In genomic region chr10:16819436-16819835, GRCh38 we compare ENCODE assay signal across 29 cellular contexts. TPM values are rescaled to one million over a fixed set of nuclear protein-coding genes. Genes with fewer than 3 reads are reported as not detected.
DNase-seq lines count a peak whose midpoint lies in the region; ATAC-seq and TF ChIP-seq lines count a peak whose summit lies in the region.
"Had no signal": no experiment of that assay in that cellular context is flagged by ENCODE, and none has a peak within 500 bp of the region (broad histone marks: within the 10 kb centered on the region; RNA-seq: fewer than 3 reads in every experiment).

No MANE protein-coding gene starts in this region.

- POLR2A ChIA-PET in activated CD4-positive, alpha-beta T cell treated with anti-CD3 and anti-CD28 coated beads for 36 hours (lab: Charles Lee): interaction anchor here (0.5 kb wide), 1 partner anchor 683 kb away, joined by 3 read pairs; no protein-coding TSS in a partner anchor
- POLR2A ChIA-PET in CD8-positive, alpha-beta memory T cell (lab: Charles Lee): no interaction called here

- H3K9me3 Mint-ChIP-seq in activated CD4-positive, alpha-beta T cell treated with anti-CD3 and anti-CD28 coated beads for 36 hours (ENCODE audit: low read depth): peaks cover 10% of the 10 kb centered on the region
- peaks cover 12 to 19% (median 15%) of the 10 kb centered on the region in 5 donors for H3K9me3 Mint-ChIP-seq in CD8-positive, alpha-beta memory T cell
- H3K9me3 Mint-ChIP-seq in activated T-helper 2 cell treated with anti-CD3 and anti-CD28 coated beads, Interferon-gamma antibody, Interleukin-2, Interleukin-4, amounts not matched to agents 10 μg/mL and 5 μg/mL and 100 μg/mL, durations not matched to agents 14 hours and 24 hours and 36 hours: peaks cover 25% of the 10 kb centered on the region
- H3K9me3 Mint-ChIP-seq in nephron: peaks cover 21% of the 10 kb centered on the region

- peaks cover 22% of the 10 kb centered on the region for H3K36me3 Mint-ChIP-seq in activated CD4-positive, alpha-beta T cell treated with anti-CD3 and anti-CD28 coated beads for 36 hours (ENCODE audit: low read depth)
- peaks cover 11 to 32% (median 17%) of the 10 kb centered on the region in 3 donors for H3K36me3 Mint-ChIP-seq in CD8-positive, alpha-beta memory T cell
- H3K36me3 Mint-ChIP-seq in activated T-helper 2 cell treated with anti-CD3 and anti-CD28 coated beads, Interferon-gamma antibody, Interleukin-2, Interleukin-4, amounts not matched to agents 10 μg/mL and 5 μg/mL and 100 μg/mL, durations not matched to agents 14 hours and 24 hours and 36 hours (ENCODE audit: low read depth): peaks cover 21% of the 10 kb centered on the region
- H3K36me3 Mint-ChIP-seq in nephron (ENCODE audit: low read depth): peaks cover 21% of the 10 kb centered on the region

- no peak for TF ChIP-seq POLR2A in stomach (IDR thresholded peaks at IDR 0.05)

- H3K4me3 ChIP-seq in CD8-positive, alpha-beta memory T cell (ENCODE audit: low read length): no peak overlapping the region
- no peak overlapping the region for H3K4me3 ChIP-seq in stomach
- H3K4me3 ChIP-seq: breast epithelium, dorsolateral prefrontal cortex, gastrocnemius medialis, HAP-1, lower lobe of right lung, psoas muscle, tibial artery had no signal

- no peaks in the 10 kb centered on the region for H3K27me3 Mint-ChIP-seq in activated CD4-positive, alpha-beta T cell treated with anti-CD3 and anti-CD28 coated beads for 36 hours
- peaks cover 0 to 14% of the 10 kb centered on the region in 2 donors for H3K27me3 Mint-ChIP-seq in CD8-positive, alpha-beta memory T cell
- peaks cover 10% of the 10 kb centered on the region for H3K27me3 Mint-ChIP-seq in activated T-helper 2 cell treated with anti-CD3 and anti-CD28 coated beads, Interferon-gamma antibody, Interleukin-2, Interleukin-4, amounts not matched to agents 10 μg/mL and 5 μg/mL and 100 μg/mL, durations not matched to agents 14 hours and 24 hours and 36 hours (ENCODE audit: low read depth)
- H3K27me3 Mint-ChIP-seq in nephron (ENCODE audit: low read depth): peaks cover 20% of the 10 kb centered on the region
- H3K27me3 Mint-ChIP-seq: activated T-cell treated with anti-CD3 and anti-CD28 coated beads, Interleukin-2, amount 50 U/mL, for 24 hours had no signal

- TF ChIP-seq EP300 in stomach (IDR thresholded peaks at IDR 0.05): no peak

- intact Hi-C loops in activated CD4-positive, alpha-beta T cell treated with anti-CD3 and anti-CD28 coated beads for 36 hours (cut with DNase I, micrococcal nuclease): no loop called here
- intact Hi-C loops in activated T-helper 2 cell treated with anti-CD3 and anti-CD28 coated beads, Interferon-gamma antibody, Interleukin-2, Interleukin-4, amounts not matched to agents 10 μg/mL and 5 μg/mL and 100 μg/mL, durations not matched to agents 14 hours and 24 hours and 36 hours (cut with micrococcal nuclease): loop anchor here (5.0 to 10.0 kb wide), 2 partner anchors 917 to 1835 kb away; partner anchors contain the start of genes ARL5B and NSUN6
- intact Hi-C loops in stomach (cut with DNase I; ENCODE audit: low total_unique reads): no loop called here

- no peak for ATAC-seq in activated CD4-positive, alpha-beta T cell treated with anti-CD3 and anti-CD28 coated beads for 36 hours
- ATAC-seq in GM19452 (IDR thresholded peaks at IDR 0.05; ENCODE audit: unreplicated experiment): no peak
- ATAC-seq: gastrocnemius medialis, HepG2, lower lobe of right lung, psoas muscle, Right ventricle myocardium inferior, sciatic nerve, SK-N-SH treated with all-trans-retinoic acid at 6 μM for 48 hours had no signal

- H3K27me3 ChIP-seq in CD8-positive, alpha-beta memory T cell (ENCODE audit: insufficient read depth, low read length, poor library complexity, severe bottlenecking): no peaks in the 10 kb centered on the region
- H3K27me3 ChIP-seq in stomach: no peaks in the 10 kb centered on the region
- H3K27me3 ChIP-seq: breast epithelium, dorsolateral prefrontal cortex, gastrocnemius medialis, tibial artery had no signal

- H3K36me3 ChIP-seq in CD8-positive, alpha-beta memory T cell (ENCODE audit: insufficient read depth, low read length): no peaks in the 10 kb centered on the region
- H3K36me3 ChIP-seq in stomach: no peaks in the 10 kb centered on the region
- H3K36me3 ChIP-seq: breast epithelium, gastrocnemius medialis, HAP-1, lower lobe of right lung had no signal

- TF ChIP-seq CTCF in nephron (IDR thresholded peaks at IDR 0.05; ENCODE audit: unreplicated experiment in 3 of 3) (no peak), GM10266 (IDR thresholded peaks at IDR 0.05; ENCODE audit: control insufficient read depth, insufficient read depth, low read depth, missing control alignments) (no peak), stomach (IDR thresholded peaks at IDR 0.05) (no peak)

- 53 to 71% (median 57%) methylated on average over 3 of the region's 3 CpGs for WGBS in stomach, 5 donors

- H3K9me3 ChIP-seq in CD8-positive, alpha-beta memory T cell (ENCODE audit: low read length): peaks cover 7% of the 10 kb centered on the region
- H3K9me3 ChIP-seq in stomach: peaks cover 0 to 18% (median 8%) of the 10 kb centered on the region in 4 donors
- H3K9me3 ChIP-seq: gastrocnemius medialis, psoas muscle had no signal

- CTCF ChIA-PET in activated CD4-positive, alpha-beta T cell treated with anti-CD3 and anti-CD28 coated beads for 36 hours (lab: Charles Lee): no interaction called here
- CTCF ChIA-PET in CD8-positive, alpha-beta memory T cell (lab: Charles Lee): interaction anchor here (1.4 kb wide), 1 partner anchor 411 kb away, joined by 4 read pairs; no protein-coding TSS in a partner anchor

- peak overlapping the region; percentile 52 for H3K27ac Mint-ChIP-seq in activated CD4-positive, alpha-beta T cell treated with anti-CD3 and anti-CD28 coated beads for 36 hours
- peak overlapping the region in 4 of 8 donors; percentile 0 to 50 (median 21) for H3K27ac Mint-ChIP-seq in CD8-positive, alpha-beta memory T cell
- no peak overlapping the region for H3K27ac Mint-ChIP-seq in activated T-helper 2 cell treated with anti-CD3 and anti-CD28 coated beads, Interferon-gamma antibody, Interleukin-2, Interleukin-4, amounts not matched to agents 10 μg/mL and 5 μg/mL and 100 μg/mL, durations not matched to agents 14 hours and 24 hours and 36 hours
- no peak overlapping the region for H3K27ac Mint-ChIP-seq in nephron
- H3K27ac Mint-ChIP-seq: activated T-cell treated with anti-CD3 and anti-CD28 coated beads, Interleukin-2, amount 50 U/mL, for 24 hours had no signal

- H3K4me3 Mint-ChIP-seq in activated CD4-positive, alpha-beta T cell treated with anti-CD3 and anti-CD28 coated beads for 36 hours: no peak overlapping the region
- peak overlapping the region in 5 of 7 donors; percentile 0 to 63 (median 13) for H3K4me3 Mint-ChIP-seq in CD8-positive, alpha-beta memory T cell
- peak overlapping the region; percentile 24 for H3K4me3 Mint-ChIP-seq in activated T-helper 2 cell treated with anti-CD3 and anti-CD28 coated beads, Interferon-gamma antibody, Interleukin-2, Interleukin-4, amounts not matched to agents 10 μg/mL and 5 μg/mL and 100 μg/mL, durations not matched to agents 14 hours and 24 hours and 36 hours (ENCODE audit: low read depth)
- H3K4me3 Mint-ChIP-seq in nephron: peak overlapping the region; percentile 16 to 50 (median 32)
- H3K4me3 Mint-ChIP-seq: activated T-cell treated with anti-CD3 and anti-CD28 coated beads, Interleukin-2, amount 50 U/mL, for 24 hours had no signal

- DNase-seq in activated CD4-positive, alpha-beta T cell treated with anti-CD3 and anti-CD28 coated beads for 36 hours: no peak
- DNase-seq in activated CD4-positive, alpha-beta T cell treated with anti-CD3 and anti-CD28 coated beads for 4 hours: no peak
- no peak for DNase-seq in CD8-positive, alpha-beta memory T cell
- DNase-seq in activated T-helper 2 cell treated with anti-CD3 and anti-CD28 coated beads, Interferon-gamma antibody, Interleukin-2, Interleukin-4, amounts not matched to agents 10 μg/mL and 5 μg/mL and 100 μg/mL, durations not matched to agents 14 hours and 24 hours and 36 hours (ENCODE audit: low spot score): no peak
- DNase-seq in GM10266 (ENCODE audit: extremely low spot score) (no peak), stomach (no peak)
- DNase-seq: activated CD4-positive, alpha-beta T cell treated with anti-CD3 and anti-CD28 coated beads, Interleukin-2, amount 50 U/mL, for 1 hour; activated naive CD4-positive, alpha-beta T cell; activated T-cell treated with anti-CD3 and anti-CD28 coated beads, Interleukin-2, amount 50 U/mL, for 24 hours; DMS153; dorsolateral prefrontal cortex; gastrocnemius medialis; lower lobe of right lung; NCI-H1417; NCI-H2029; NCI-H526 treated with DMSO at 0.1 percent for 48 hours; NK-92 treated with Interleukin-12 subunit alpha and Interleukin-12 subunit beta, amount 100 ng/mL, for 24 hours; psoas muscle; stimulated activated CD4-positive, alpha-beta T cell treated with anti-CD3 and anti-CD28 coated beads, Interleukin-2, amount 100 ng/mL, for 48 hours; T-helper 9 cell; tibial artery had no signal

- H3K4me1 ChIP-seq in CD8-positive, alpha-beta memory T cell (ENCODE audit: insufficient read depth, low read length): peaks cover 29% of the 10 kb centered on the region
- H3K4me1 ChIP-seq in stomach: peaks cover 16 to 33% (median 27%) of the 10 kb centered on the region in 4 donors

- H3K4me1 Mint-ChIP-seq in activated CD4-positive, alpha-beta T cell treated with anti-CD3 and anti-CD28 coated beads for 36 hours: peaks cover 25% of the 10 kb centered on the region
- H3K4me1 Mint-ChIP-seq in CD8-positive, alpha-beta memory T cell: peaks cover 30 to 41% (median 36%) of the 10 kb centered on the region in 3 donors
- peaks cover 25% of the 10 kb centered on the region for H3K4me1 Mint-ChIP-seq in activated T-helper 2 cell treated with anti-CD3 and anti-CD28 coated beads, Interferon-gamma antibody, Interleukin-2, Interleukin-4, amounts not matched to agents 10 μg/mL and 5 μg/mL and 100 μg/mL, durations not matched to agents 14 hours and 24 hours and 36 hours (ENCODE audit: low read depth)
- peaks cover 14% of the 10 kb centered on the region for H3K4me1 Mint-ChIP-seq in nephron

- no peak overlapping the region for H3K27ac ChIP-seq in CD8-positive, alpha-beta memory T cell (ENCODE audit: low read depth, low read length)
- no peak overlapping the region for H3K27ac ChIP-seq in stomach
- H3K27ac ChIP-seq: breast epithelium, dorsolateral prefrontal cortex, gastrocnemius medialis, lower lobe of right lung, psoas muscle had no signal

RNA-seq across cellular contexts. Expression of gene RSU1, which starts 2.2 kb away (rescaled TPM):
- total RNA-seq in activated CD4-positive, alpha-beta T cell treated with anti-CD3 and anti-CD28 coated beads for 36 hours: 10 to 100 TPM; 38.4 to 62.8 TPM
- 10 to 100 TPM; 66.4 to 68.5 TPM for total RNA-seq in CD8-positive, alpha-beta memory T cell
- 132 TPM for polyA plus RNA-seq in CD8-positive, alpha-beta memory T cell
- total RNA-seq in activated T-helper 2 cell treated with anti-CD3 and anti-CD28 coated beads, Interferon-gamma antibody, Interleukin-2, Interleukin-4, amounts not matched to agents 10 μg/mL and 5 μg/mL and 100 μg/mL, durations not matched to agents 14 hours and 24 hours and 36 hours: 49.1 and 54.0 TPM in 2 replicates
- total RNA-seq in stomach: 10 to 100 TPM in 4 of 5 donors, 1 to 10 TPM in 1; 8.7 to 43.8 (median 40.2) TPM
- 10 to 100 TPM; 38.0 to 42.9 (median 42.2) TPM for polyA plus RNA-seq in stomach
